23 cellular contexts compared by ENCODE assay signal in the genomic region with DNA sequence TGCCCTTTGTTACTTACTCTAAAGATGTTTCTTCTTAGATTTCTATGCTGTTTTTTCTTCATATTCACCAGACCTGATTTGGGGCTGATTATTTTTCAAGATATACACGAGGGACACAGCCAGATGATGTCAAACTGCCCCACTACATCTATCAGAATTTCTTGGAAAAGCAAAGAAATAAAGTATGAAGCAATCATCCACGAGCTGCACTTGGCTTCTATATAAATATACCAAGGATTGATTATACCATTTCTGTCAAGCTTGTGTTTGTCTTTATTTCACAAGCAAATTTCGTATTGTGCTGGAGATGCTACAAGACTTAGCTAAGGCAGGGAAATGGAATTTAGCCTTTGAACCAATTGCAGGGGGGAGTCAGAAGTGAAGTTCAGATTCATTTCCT.
"Had no signal": no experiment of that assay in that cellular context is flagged by ENCODE, and none has a peak within 500 bp of the region (broad histone marks: within the 10 kb centered on the region; RNA-seq: fewer than 3 reads in every experiment).

No MANE protein-coding gene starts in this region.

- DNase-seq: activated B cell treated with CpG ODN at 0.5 μM for 24 hours; activated CD4-positive, alpha-beta memory T cell treated with anti-CD3 and anti-CD28 coated beads, Interleukin-2, amount 10 ng/mL, durations not matched to agents 7 days and 5 days; activated CD4-positive, alpha-beta T cell treated with anti-CD3 and anti-CD28 coated beads, Interleukin-2, amount 50 U/mL, for 1 hour; activated gamma-delta T cell treated with Interleukin-2 at 50 U/mL for 16 hours; activated naive CD4-positive, alpha-beta T cell treated with anti-CD3 and anti-CD28 coated beads, Interleukin-2, amount 10 ng/mL, durations not matched to agents 7 days and 5 days; activated naive CD8-positive, alpha-beta T cell treated with anti-CD3 and anti-CD28 coated beads for 36 hours; activated T-cell treated with anti-CD3 and anti-CD28 coated beads for 4 hours; activated T-cell treated with anti-CD3 and anti-CD28 coated beads, Interleukin-2, amount 50 U/mL, for 72 hours; adrenal gland; anterior cingulate cortex; body of pancreas; MG63; NCI-H1105; NCI-H1436; NCI-H1694 treated with DMSO at 0.1 percent for 48 hours; NCI-H2081; NCI-H524; PC-3; SHP77 treated with DMSO at 0.1 percent for 48 hours; T-helper 17 cell; T-helper 9 cell had no signal

- H3K4me1 ChIP-seq: adrenal gland, body of pancreas had no signal

- H3K4me3 ChIP-seq: adrenal gland, body of pancreas, MG63 had no signal

- H3K27ac ChIP-seq: adrenal gland, body of pancreas had no signal

- H3K4me3 Mint-ChIP-seq: activated B cell treated with CpG ODN at 0.5 μM for 24 hours; activated CD4-positive, alpha-beta memory T cell treated with anti-CD3 and anti-CD28 coated beads, Interleukin-2, amount 10 ng/mL, durations not matched to agents 7 days and 5 days; activated naive CD4-positive, alpha-beta T cell treated with anti-CD3 and anti-CD28 coated beads, Interleukin-2, amount 10 ng/mL, durations not matched to agents 7 days and 5 days; activated naive CD8-positive, alpha-beta T cell treated with anti-CD3 and anti-CD28 coated beads for 36 hours; activated T-cell treated with anti-CD3 and anti-CD28 coated beads, Interleukin-2, amount 50 U/mL, for 72 hours; T-helper 17 cell had no signal

- ATAC-seq: activated T-cell treated with anti-CD3 and anti-CD28 coated beads, Interleukin-2, amount 50 U/mL, for 72 hours; body of pancreas; HepG2; PC-3; T-helper 17 cell had no signal

- H3K27me3 ChIP-seq: adrenal gland, body of pancreas, MG63 had no signal

- H3K27me3 Mint-ChIP-seq: activated B cell treated with CpG ODN at 0.5 μM for 24 hours; activated CD4-positive, alpha-beta memory T cell treated with anti-CD3 and anti-CD28 coated beads, Interleukin-2, amount 10 ng/mL, durations not matched to agents 7 days and 5 days; activated naive CD4-positive, alpha-beta T cell treated with anti-CD3 and anti-CD28 coated beads, Interleukin-2, amount 10 ng/mL, durations not matched to agents 7 days and 5 days; T-helper 17 cell had no signal

- H3K36me3 ChIP-seq: adrenal gland, MG63 had no signal

- H3K36me3 Mint-ChIP-seq: activated naive CD4-positive, alpha-beta T cell treated with anti-CD3 and anti-CD28 coated beads, Interleukin-2, amount 10 ng/mL, durations not matched to agents 7 days and 5 days; activated naive CD8-positive, alpha-beta T cell treated with anti-CD3 and anti-CD28 coated beads for 36 hours had no signal

- H3K27ac Mint-ChIP-seq: activated B cell treated with CpG ODN at 0.5 μM for 24 hours; activated CD4-positive, alpha-beta memory T cell treated with anti-CD3 and anti-CD28 coated beads, Interleukin-2, amount 10 ng/mL, durations not matched to agents 7 days and 5 days; activated naive CD4-positive, alpha-beta T cell treated with anti-CD3 and anti-CD28 coated beads, Interleukin-2, amount 10 ng/mL, durations not matched to agents 7 days and 5 days; activated naive CD8-positive, alpha-beta T cell treated with anti-CD3 and anti-CD28 coated beads for 36 hours; activated T-cell treated with anti-CD3 and anti-CD28 coated beads, Interleukin-2, amount 50 U/mL, for 72 hours; activated T-helper 2 cell treated with anti-CD3 and anti-CD28 coated beads, Interferon-gamma antibody, Interleukin-2, Interleukin-4, amounts not matched to agents 10 μg/mL and 5 μg/mL and 100 μg/mL, durations not matched to agents 14 hours and 24 hours and 36 hours; T-helper 17 cell had no signal

- H3K9me3 Mint-ChIP-seq: activated B cell treated with CpG ODN at 0.5 μM for 24 hours; activated naive CD4-positive, alpha-beta T cell treated with anti-CD3 and anti-CD28 coated beads, Interleukin-2, amount 10 ng/mL, durations not matched to agents 7 days and 5 days; activated naive CD8-positive, alpha-beta T cell treated with anti-CD3 and anti-CD28 coated beads for 36 hours; activated T-cell treated with anti-CD3 and anti-CD28 coated beads, Interleukin-2, amount 50 U/mL, for 72 hours; activated T-helper 2 cell treated with anti-CD3 and anti-CD28 coated beads, Interferon-gamma antibody, Interleukin-2, Interleukin-4, amounts not matched to agents 10 μg/mL and 5 μg/mL and 100 μg/mL, durations not matched to agents 14 hours and 24 hours and 36 hours had no signal

- H3K9me3 ChIP-seq: adrenal gland, body of pancreas, MG63 had no signal

- H3K4me1 Mint-ChIP-seq: activated B cell treated with CpG ODN at 0.5 μM for 24 hours; activated naive CD4-positive, alpha-beta T cell treated with anti-CD3 and anti-CD28 coated beads, Interleukin-2, amount 10 ng/mL, durations not matched to agents 7 days and 5 days; T-helper 17 cell had no signal
